1 cellular context compared by ENCODE assay signal in the genomic region with DNA sequence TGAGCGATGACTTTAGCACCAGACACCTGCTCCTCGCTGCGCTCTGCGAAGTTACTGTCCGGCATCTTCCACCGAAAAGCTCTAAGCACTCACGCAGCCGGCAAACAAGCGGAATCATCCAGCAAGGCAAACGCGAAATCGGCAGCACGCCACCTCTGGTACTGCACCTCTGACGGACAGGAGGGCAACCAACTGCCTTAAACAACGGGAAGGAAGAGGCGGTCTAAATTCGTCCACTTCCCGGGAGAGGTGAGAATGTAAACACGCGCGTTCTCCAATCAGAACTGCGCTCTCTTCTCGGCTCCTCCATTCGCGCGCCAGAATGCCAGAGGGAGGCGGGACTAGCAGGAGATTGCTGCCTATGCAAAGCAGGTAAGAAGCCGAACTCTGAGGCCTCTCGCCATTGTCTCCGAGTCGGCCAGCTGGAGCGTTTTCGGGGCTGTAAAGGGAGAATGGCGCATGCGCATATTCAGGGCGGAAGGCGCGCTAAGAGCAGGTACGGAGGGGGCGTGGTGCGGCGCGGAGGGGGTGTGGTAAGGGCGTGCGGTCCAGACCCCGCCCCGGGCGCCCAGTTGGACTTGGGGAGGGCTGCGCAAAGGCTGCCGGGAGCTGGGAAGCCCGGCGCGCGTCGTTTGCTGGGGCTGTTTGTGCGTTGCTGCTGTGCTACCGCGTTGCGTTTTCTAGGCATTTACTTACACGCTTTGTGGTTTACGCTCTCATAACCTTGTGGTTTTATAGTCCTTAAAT.
TF ChIP-seq lines count a peak whose summit lies in the region.

A gene with protein sequence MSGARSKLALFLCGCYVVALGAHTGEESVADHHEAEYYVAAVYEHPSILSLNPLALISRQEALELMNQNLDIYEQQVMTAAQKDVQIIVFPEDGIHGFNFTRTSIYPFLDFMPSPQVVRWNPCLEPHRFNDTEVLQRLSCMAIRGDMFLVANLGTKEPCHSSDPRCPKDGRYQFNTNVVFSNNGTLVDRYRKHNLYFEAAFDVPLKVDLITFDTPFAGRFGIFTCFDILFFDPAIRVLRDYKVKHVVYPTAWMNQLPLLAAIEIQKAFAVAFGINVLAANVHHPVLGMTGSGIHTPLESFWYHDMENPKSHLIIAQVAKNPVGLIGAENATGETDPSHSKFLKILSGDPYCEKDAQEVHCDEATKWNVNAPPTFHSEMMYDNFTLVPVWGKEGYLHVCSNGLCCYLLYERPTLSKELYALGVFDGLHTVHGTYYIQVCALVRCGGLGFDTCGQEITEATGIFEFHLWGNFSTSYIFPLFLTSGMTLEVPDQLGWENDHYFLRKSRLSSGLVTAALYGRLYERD (plus strand): TSS at position 347 of the 747 bp plus-strand sequence. CDS start 33,695 bp downstream, outside the sequence.
A gene (minus strand): TSS at position 171 of the 747 bp plus-strand sequence. CDS start 106 bp downstream, at position 65.

TF ChIP-seq in IMR-90, 13 proteins besides CTCF, POLR2A, EP300 and RAD21:
- TF ChIP-seq MAZ (IDR thresholded peaks at IDR 0.05; ENCODE audit: borderline replicate concordance, low read depth, low read length) (no peak), RFX5 (IDR thresholded peaks at IDR 0.05; ENCODE audit: low read depth, low read length) (no peak), MXI1 (IDR thresholded peaks at IDR 0.05; ENCODE audit: borderline replicate concordance, low read depth, low read length) (peak; percentile 82), RCOR1 (IDR thresholded peaks at IDR 0.05; ENCODE audit: insufficient replicate concordance, low read length) (no peak), CHD1 (IDR thresholded peaks at IDR 0.05; ENCODE audit: low read depth, low read length) (0 out of 2 replicates have a peak, but pooled peaks have one; percentile 22), FOS (IDR thresholded peaks at IDR 0.05; ENCODE audit: low read depth, low read length) (peak; percentile 27; the same call in 1 of the 2 replicates), NFE2L2 (IDR thresholded peaks at IDR 0.05; ENCODE audit: low read depth, low read length) (no peak), CEBPB (IDR thresholded peaks at IDR 0.05; ENCODE audit: low read depth, low read length) (no peak), BHLHE40 (IDR thresholded peaks at IDR 0.05; ENCODE audit: low read depth, low read length) (no peak; the same call in 1 of the 2 replicates), MAFK (IDR thresholded peaks at IDR 0.05; ENCODE audit: low read depth, low read length) (peak; percentile 52), SMC3 (IDR thresholded peaks at IDR 0.05; ENCODE audit: low read depth, low read length) (no peak)
- TF ChIP-seq, protein P1, sequence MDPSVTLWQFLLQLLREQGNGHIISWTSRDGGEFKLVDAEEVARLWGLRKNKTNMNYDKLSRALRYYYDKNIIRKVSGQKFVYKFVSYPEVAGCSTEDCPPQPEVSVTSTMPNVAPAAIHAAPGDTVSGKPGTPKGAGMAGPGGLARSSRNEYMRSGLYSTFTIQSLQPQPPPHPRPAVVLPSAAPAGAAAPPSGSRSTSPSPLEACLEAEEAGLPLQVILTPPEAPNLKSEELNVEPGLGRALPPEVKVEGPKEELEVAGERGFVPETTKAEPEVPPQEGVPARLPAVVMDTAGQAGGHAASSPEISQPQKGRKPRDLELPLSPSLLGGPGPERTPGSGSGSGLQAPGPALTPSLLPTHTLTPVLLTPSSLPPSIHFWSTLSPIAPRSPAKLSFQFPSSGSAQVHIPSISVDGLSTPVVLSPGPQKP (IDR thresholded peaks at IDR 0.05; ENCODE audit: borderline replicate concordance, low read depth, low read length), result no peak
- TF ChIP-seq, protein P2, sequence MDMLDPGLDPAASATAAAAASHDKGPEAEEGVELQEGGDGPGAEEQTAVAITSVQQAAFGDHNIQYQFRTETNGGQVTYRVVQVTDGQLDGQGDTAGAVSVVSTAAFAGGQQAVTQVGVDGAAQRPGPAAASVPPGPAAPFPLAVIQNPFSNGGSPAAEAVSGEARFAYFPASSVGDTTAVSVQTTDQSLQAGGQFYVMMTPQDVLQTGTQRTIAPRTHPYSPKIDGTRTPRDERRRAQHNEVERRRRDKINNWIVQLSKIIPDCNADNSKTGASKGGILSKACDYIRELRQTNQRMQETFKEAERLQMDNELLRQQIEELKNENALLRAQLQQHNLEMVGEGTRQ (IDR thresholded peaks at IDR 0.05; ENCODE audit: low read depth, low read length), result no peak; the same call in 1 of the 2 replicates
